ENCODE assay signal across 8 cellular contexts in genomic region chr16:77722315-77723107, GRCh38. TPM values are rescaled to one million over a fixed set of nuclear protein-coding genes. Genes with fewer than 3 reads are reported as not detected.
DNase-seq lines count a peak whose midpoint lies in the region; ATAC-seq and TF ChIP-seq lines count a peak whose summit lies in the region.

NUDT7 (plus strand) TSS chr16:77722514; CDS start chr16:77722583, 69 bp downstream.

- no peaks in the 10 kb centered on the region for H3K9me3 Mint-ChIP-seq in naive B cell
- H3K9me3 Mint-ChIP-seq in stimulated activated effector memory CD8-positive, alpha-beta T cell treated with anti-CD3 and anti-CD28 coated beads, Interleukin-12 subunit alpha, Interleukin-12 subunit beta, amount 100 ng/mL, for 72 hours: no peaks in the 10 kb centered on the region

- H4K20me1 ChIP-seq in PC-3 (ENCODE audit: low read length): no peaks in the 10 kb centered on the region

- peaks cover 22% of the 10 kb centered on the region for H3K27me3 ChIP-seq in PC-3 (ENCODE audit: low read length)

- H3K9me3 ChIP-seq in PC-3 (ENCODE audit: low read length): no peaks in the 10 kb centered on the region

- CTCF ChIA-PET in PC-3 (lab: Charles Lee): no interaction called here

- H3K27ac Mint-ChIP-seq in naive B cell: peak within 1 kb of the TSS; percentile 78 to 98 (median 88)
- peak within 1 kb of the TSS; percentile 85 for H3K27ac Mint-ChIP-seq in stimulated activated effector memory CD8-positive, alpha-beta T cell treated with anti-CD3 and anti-CD28 coated beads, Interleukin-12 subunit alpha, Interleukin-12 subunit beta, amount 100 ng/mL, for 72 hours

- no peaks in the 10 kb centered on the region for H3F3A ChIP-seq in PC-3 (ENCODE audit: low read length, unreplicated experiment)

- H3K9ac ChIP-seq in PC-3 (ENCODE audit: low read length): no peak within 1 kb of the TSS

- H3K4me2 ChIP-seq in PC-3 (ENCODE audit: low read length): peak within 1 kb of the TSS; percentile 78

- peaks cover 0 to 9% of the 10 kb centered on the region in 2 donors for H3K36me3 Mint-ChIP-seq in naive B cell
- H3K36me3 Mint-ChIP-seq in stimulated activated effector memory CD8-positive, alpha-beta T cell treated with anti-CD3 and anti-CD28 coated beads, Interleukin-12 subunit alpha, Interleukin-12 subunit beta, amount 100 ng/mL, for 72 hours: peaks cover 7% of the 10 kb centered on the region

- no peak for TF ChIP-seq CTCF in PC-3 (conservative IDR thresholded peaks at IDR 0.05; ENCODE audit: low read depth, low read length)

- H3K4me3 Mint-ChIP-seq in naive B cell: peak within 1 kb of the TSS; percentile 86 to 95 (median 93)
- H3K4me3 Mint-ChIP-seq in stimulated activated effector memory CD8-positive, alpha-beta T cell treated with anti-CD3 and anti-CD28 coated beads, Interleukin-12 subunit alpha, Interleukin-12 subunit beta, amount 100 ng/mL, for 72 hours: peak within 1 kb of the TSS; percentile 80

- no peaks in the 10 kb centered on the region for H3K9me2 ChIP-seq in PC-3 (replicated peaks; ENCODE audit: low read length)

- H3K27ac ChIP-seq in PC-3 (ENCODE audit: low read length): no peak within 1 kb of the TSS

- intact Hi-C loops in PC-3 (cut with micrococcal nuclease): no loop called here

- no peaks in the 10 kb centered on the region for H3K79me2 ChIP-seq in PC-3 (ENCODE audit: low read length)

- peaks cover 10 to 18% (median 15%) of the 10 kb centered on the region in 3 donors for H3K4me1 Mint-ChIP-seq in naive B cell
- peaks cover 22% of the 10 kb centered on the region for H3K4me1 Mint-ChIP-seq in stimulated activated effector memory CD8-positive, alpha-beta T cell treated with anti-CD3 and anti-CD28 coated beads, Interleukin-12 subunit alpha, Interleukin-12 subunit beta, amount 100 ng/mL, for 72 hours

- POLR2A ChIA-PET in PC-3 (lab: Charles Lee; ENCODE audit: unreplicated experiment): no interaction called here

- no peaks in the 10 kb centered on the region for H3K36me3 ChIP-seq in PC-3 (ENCODE audit: low read depth, low read length)

- DNase-seq in DMS79 treated with DMSO at 0.1 percent for 48 hours (lab: John Stamatoyannopoulos, UW) (peak; percentile 78), PC-3 (peak; percentile 67), activated T-helper 1 cell treated with Interleukin-2 at 50 U/mL for 16 hours (ENCODE audit: low read depth) (peak; percentile 91), fibroblast of gingiva (ENCODE audit: low read depth) (peak; percentile 95), naive B cell (peak; percentile 87)
- DNase-seq in Jurkat, Clone E6-1 (ENCODE audit: low read depth, low spot score): peak; percentile 89
- peak; percentile 92 to 98 for DNase-seq in stimulated activated effector memory CD8-positive, alpha-beta T cell treated with anti-CD3 and anti-CD28 coated beads, Interleukin-12 subunit alpha, Interleukin-12 subunit beta, amount 100 ng/mL, for 72 hours (ENCODE audit: low spot score in 2 of 2)

- peak within 1 kb of the TSS; percentile 78 for H2AFZ ChIP-seq in PC-3 (ENCODE audit: low read length)

- H3K4me3 ChIP-seq in Jurkat, Clone E6-1 (ENCODE audit: low read length): peak within 1 kb of the TSS; percentile 79
- peak within 1 kb of the TSS; percentile 60 for H3K4me3 ChIP-seq in PC-3 (ENCODE audit: low read length)

- ATAC-seq in GM21619 (IDR thresholded peaks at IDR 0.05; ENCODE audit: unreplicated experiment): peak; percentile 83
- peak; percentile 73 for ATAC-seq in PC-3
- ATAC-seq in naive B cell (ENCODE audit: low read depth in 2 of 2): peak; percentile 87 to 91
- ATAC-seq in stimulated activated effector memory CD8-positive, alpha-beta T cell treated with anti-CD3 and anti-CD28 coated beads, Interleukin-12 subunit alpha, Interleukin-12 subunit beta, amount 100 ng/mL, for 72 hours: peak; percentile 94

- no TSS peak for BruUV-seq in PC-3 (replicated peaks; lab: Mats Ljungman, UMichigan)

- H3K4me1 ChIP-seq in PC-3 (ENCODE audit: insufficient read depth, low read length): no peaks in the 10 kb centered on the region

- H3K27me3 Mint-ChIP-seq in naive B cell: no peaks in the 10 kb centered on the region

RNA-seq across cellular contexts. Expression of gene NUDT7, which starts in this region (rescaled TPM):
- polyA plus RNA-seq in Jurkat, Clone E6-1 (2012; ENCODE audit: insufficient read depth, insufficient read length): 8.8 TPM
- not detected in 2 replicates for total RNA-seq in PC-3 (2014; rRNA removed)
- 10 to 100 TPM in 4 of 6 donors, 1 to 10 TPM in 2; 7.4 to 22.7 (median 13.8) TPM for polyA plus RNA-seq in naive B cell (ENCODE audit: low read depth in 6 of 6)

Comparison
In these comparisons a context has a peak if more than half of its experiments do, and no peak if none do; other contexts are left out.
1. Peak in DNase-seq, ATAC-seq, H3K4me3 ChIP-seq and H3K4me2 ChIP-seq in PC-3; RNA of the gene not detected or under 1 TPM.